ENCODE assay signal across 13 cellular contexts in the genomic region with DNA sequence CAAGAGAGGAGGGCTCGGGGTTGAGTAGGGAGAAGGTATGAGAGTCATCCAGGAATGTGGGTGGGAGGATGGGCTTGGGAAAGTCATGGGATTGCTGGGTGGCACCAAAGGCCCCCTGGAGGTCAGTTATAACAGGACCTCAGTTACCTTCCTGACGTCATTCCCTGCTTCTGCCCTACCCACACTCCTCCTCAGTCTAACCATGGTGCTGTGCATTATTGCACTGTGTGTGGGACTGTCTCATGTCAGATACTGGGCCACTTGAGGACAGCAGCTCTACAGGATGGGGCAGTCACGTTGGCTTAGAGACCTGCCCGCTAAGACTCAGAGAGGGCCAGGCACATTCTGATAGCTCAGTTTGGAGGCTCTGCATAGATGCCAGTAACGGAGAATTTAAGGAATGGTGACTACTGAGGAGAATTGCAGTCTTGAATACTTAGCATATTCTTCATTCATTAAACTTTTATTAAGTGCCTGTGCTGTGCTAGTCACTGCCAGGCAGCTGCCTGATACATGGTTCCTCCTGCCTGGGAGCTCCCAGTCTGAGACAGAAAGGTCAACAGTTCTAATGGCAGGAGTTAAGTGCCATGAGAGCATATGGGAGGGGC.
DNase-seq lines count a peak whose midpoint lies in the region; ATAC-seq and TF ChIP-seq lines count a peak whose summit lies in the region.
"Had no signal": no experiment of that assay in that cellular context is flagged by ENCODE, and none has a peak within 500 bp of the region (broad histone marks: within the 10 kb centered on the region; RNA-seq: fewer than 3 reads in every experiment).

No MANE protein-coding gene starts in this region.

- POLR2A ChIA-PET in PC-3 (lab: Charles Lee; ENCODE audit: unreplicated experiment) = interaction anchor here (0.7 kb wide), 1 partner anchor 26 kb away, joined by 3 read pairs; no protein-coding TSS in a partner anchor

- H3K27ac ChIP-seq in PC-3 (ENCODE audit: low read length) = no peak overlapping the region

- H3K27me3 ChIP-seq in PC-3 (ENCODE audit: low read length) = no peaks in the 10 kb centered on the region

- H2AFZ ChIP-seq in PC-3 (ENCODE audit: low read length) = no peak overlapping the region

- TF ChIP-seq CTCF in GM12873 (IDR thresholded peaks at IDR 0.05; ENCODE audit: insufficient read depth, low read depth, low read length, missing control alignments) = peak; percentile 22
- peak; percentile 25; the same call in 1 of the 2 replicates for TF ChIP-seq CTCF in PC-3 (conservative IDR thresholded peaks at IDR 0.05; ENCODE audit: low read depth, low read length)
- no peak for TF ChIP-seq CTCF in foreskin fibroblast (IDR thresholded peaks at IDR 0.05; ENCODE audit: low read depth, low read length)
- TF ChIP-seq CTCF in osteocyte (IDR thresholded peaks at IDR 0.05) = no peak

- H3K9me3 Mint-ChIP-seq in osteocyte (ENCODE audit: unreplicated experiment) = no peaks in the 10 kb centered on the region
- H3K9me3 Mint-ChIP-seq: activated naive CD4-positive, alpha-beta T cell treated with anti-CD3 and anti-CD28 coated beads, Interleukin-2, amount 50 U/mL, for 72 hours had no signal

- no peaks in the 10 kb centered on the region for H3F3A ChIP-seq in PC-3 (ENCODE audit: low read length, unreplicated experiment)

- CTCF ChIA-PET in PC-3 (lab: Charles Lee) = no interaction called here

- no peak overlapping the region for H3K4me3 ChIP-seq in PC-3 (ENCODE audit: low read length)
- no peak overlapping the region for H3K4me3 ChIP-seq in foreskin fibroblast (ENCODE audit: low read depth in 1 of 2, low read length in 2 of 2)

- no peaks in the 10 kb centered on the region for H3K9me2 ChIP-seq in PC-3 (replicated peaks; ENCODE audit: low read length)

- no peaks in the 10 kb centered on the region for H3K9me3 ChIP-seq in PC-3 (ENCODE audit: low read length)

- no peaks in the 10 kb centered on the region for H3K4me1 ChIP-seq in PC-3 (ENCODE audit: insufficient read depth, low read length)

- peaks cover 37% of the 10 kb centered on the region for H3K36me3 ChIP-seq in PC-3 (ENCODE audit: low read depth, low read length)

- BruUV-seq in PC-3 (replicated peaks; lab: Mats Ljungman, UMichigan) = no TSS peak

- H3K79me2 ChIP-seq in PC-3 (ENCODE audit: low read length) = no peaks in the 10 kb centered on the region

- no peaks in the 10 kb centered on the region for H3K36me3 Mint-ChIP-seq in osteocyte (ENCODE audit: unreplicated experiment)
- H3K36me3 Mint-ChIP-seq: activated naive CD4-positive, alpha-beta T cell treated with anti-CD3 and anti-CD28 coated beads, Interleukin-2, amount 50 U/mL, for 72 hours had no signal

- H3K4me2 ChIP-seq in PC-3 (ENCODE audit: low read length) = no peak overlapping the region

- ATAC-seq in PC-3 (peak; percentile 20; the same call in 1 of the 2 replicates), GM18870 (IDR thresholded peaks at IDR 0.05; ENCODE audit: unreplicated experiment) (no peak), HG02870 (IDR thresholded peaks at IDR 0.05; ENCODE audit: unreplicated experiment) (no peak)
- ATAC-seq: activated naive CD4-positive, alpha-beta T cell treated with anti-CD3 and anti-CD28 coated beads, Interleukin-2, amount 50 U/mL, for 72 hours had no signal

- intact Hi-C loops in PC-3 (cut with micrococcal nuclease) = no loop called here

- no peak overlapping the region for H3K9ac ChIP-seq in PC-3 (ENCODE audit: low read length)

- DNase-seq in PC-3 (peak; percentile 26), foreskin fibroblast (peak; percentile 46 to 65), osteocyte (ENCODE audit: extremely low spot score, unreplicated experiment) (peak; percentile 60), mesenteric fat pad (ENCODE audit: low spot score) (no peak), SIG-M5 (lab: John Stamatoyannopoulos, UW) (no peak)
- DNase-seq: activated CD4-positive, alpha-beta T cell treated with anti-CD3 and anti-CD28 coated beads for 48 hours; mammary epithelial cell; NCI-H2081 treated with DMSO at 0.1 percent for 48 hours; small intestine had no signal

- peaks cover 2% of the 10 kb centered on the region for H3K4me1 Mint-ChIP-seq in osteocyte (ENCODE audit: unreplicated experiment)

- H4K20me1 ChIP-seq in PC-3 (ENCODE audit: low read length) = no peaks in the 10 kb centered on the region

- H3K27me3 Mint-ChIP-seq in osteocyte (ENCODE audit: unreplicated experiment) = peaks cover 3% of the 10 kb centered on the region

- no peak overlapping the region for H3K27ac Mint-ChIP-seq in osteocyte (ENCODE audit: unreplicated experiment)
- H3K27ac Mint-ChIP-seq: activated naive CD4-positive, alpha-beta T cell treated with anti-CD3 and anti-CD28 coated beads, Interleukin-2, amount 50 U/mL, for 72 hours had no signal

- no peak overlapping the region for H3K4me3 Mint-ChIP-seq in osteocyte (ENCODE audit: unreplicated experiment)

Comparison
In these comparisons a context has a peak if more than half of its experiments do, and no peak if none do; other contexts are left out.
1. CTCF ChIP-seq: peak in GM12873 (single experiment) and PC-3 (single experiment); none in foreskin fibroblast (single experiment) and osteocyte (single experiment).
2. DNase-seq: peak in PC-3 (single experiment), foreskin fibroblast (2 of 2) and osteocyte (single experiment); none in mesenteric fat pad (single experiment) and SIG-M5 (single experiment).